Comparison of ENCODE assay signal across 13 cellular contexts in genomic region chr18:69958422-69958821, GRCh38. TPM values are rescaled to one million over a fixed set of nuclear protein-coding genes. Genes with fewer than 3 reads are reported as not detected.
A peak's percentile ranks its signal among the peaks of the same experiment; 100 is the strongest.
DNase-seq lines count a peak whose midpoint lies in the region; ATAC-seq and TF ChIP-seq lines count a peak whose summit lies in the region.
"Had no signal": no experiment of that assay in that cellular context is flagged by ENCODE, and none has a peak within 500 bp of the region (broad histone marks: within the 10 kb centered on the region; RNA-seq: fewer than 3 reads in every experiment).

No MANE protein-coding gene starts in this region.

- H3K36me3 Mint-ChIP-seq in CD4-positive, CD25-positive, alpha-beta regulatory T cell = no peaks in the 10 kb centered on the region
- H3K36me3 Mint-ChIP-seq in T-helper 17 cell (ENCODE audit: low read depth) = no peaks in the 10 kb centered on the region
- H3K36me3 Mint-ChIP-seq in HFFc6 (ENCODE audit: low read depth) = peaks cover 8% of the 10 kb centered on the region; the same call in 1 of the 2 replicates
- H3K36me3 Mint-ChIP-seq: CD8-positive, alpha-beta T cell had no signal

- H3K27ac ChIP-seq in CD4-positive, CD25-positive, alpha-beta regulatory T cell (ENCODE audit: insufficient read depth, low read length, poor library complexity, severe bottlenecking) = no peak overlapping the region
- H3K27ac ChIP-seq: KMS-11 had no signal

- no peaks in the 10 kb centered on the region for H3K9me3 Mint-ChIP-seq in CD4-positive, CD25-positive, alpha-beta regulatory T cell
- no peaks in the 10 kb centered on the region for H3K9me3 Mint-ChIP-seq in HFFc6
- H3K9me3 Mint-ChIP-seq: CD8-positive, alpha-beta T cell had no signal

- DNase-seq in CD4-positive, CD25-positive, alpha-beta regulatory T cell = no peak
- DNase-seq in T-helper 17 cell = no peak
- no peak for DNase-seq in SHP77 (lab: John Stamatoyannopoulos, UW)
- no peak for DNase-seq in epidermal melanocyte (ENCODE audit: insufficient read length, low spot score)
- no peak for DNase-seq in HFFc6
- no peak for DNase-seq in DMS153 treated with DMSO at 0.1 percent for 48 hours (lab: John Stamatoyannopoulos, UW; ENCODE audit: unreplicated experiment)
- DNase-seq: activated CD4-positive, alpha-beta T cell treated with anti-CD3 and anti-CD28 coated beads for 1 hour; CD8-positive, alpha-beta T cell; hypothalamus had no signal

- H3K4me1 ChIP-seq in CD4-positive, CD25-positive, alpha-beta regulatory T cell (ENCODE audit: control insufficient read depth, insufficient read depth, low read length, poor library complexity, severe bottlenecking) = peaks cover 30% of the 10 kb centered on the region

- ATAC-seq in CD4-positive, CD25-positive, alpha-beta regulatory T cell (ENCODE audit: low read depth in 2 of 2) = no peak
- ATAC-seq in GM18909 (IDR thresholded peaks at IDR 0.05; ENCODE audit: poor library complexity, unreplicated experiment) (peak; percentile 45), HG02798 (IDR thresholded peaks at IDR 0.05; ENCODE audit: poor library complexity, unreplicated experiment) (peak; percentile 67), T-helper 17 cell (peak; percentile 22)
- ATAC-seq: CD8-positive, alpha-beta T cell; Panc1 had no signal

- H3K27ac Mint-ChIP-seq in CD4-positive, CD25-positive, alpha-beta regulatory T cell = peak overlapping the region in 1 of 3 donors; percentile 10
- H3K27ac Mint-ChIP-seq in T-helper 17 cell (no peak overlapping the region), HFFc6 (no peak overlapping the region)

- peaks cover 15 to 24% (median 19%) of the 10 kb centered on the region in 4 donors for H3K4me1 Mint-ChIP-seq in CD4-positive, CD25-positive, alpha-beta regulatory T cell
- H3K4me1 Mint-ChIP-seq in T-helper 17 cell = peaks cover 21% of the 10 kb centered on the region
- no peaks in the 10 kb centered on the region for H3K4me1 Mint-ChIP-seq in HFFc6 (ENCODE audit: low read depth)

- no peak overlapping the region for H3K4me3 Mint-ChIP-seq in CD4-positive, CD25-positive, alpha-beta regulatory T cell
- no peak overlapping the region for H3K4me3 Mint-ChIP-seq in T-helper 17 cell
- H3K4me3 Mint-ChIP-seq in HFFc6 = no peak overlapping the region

- H3K4me3 ChIP-seq in CD4-positive, CD25-positive, alpha-beta regulatory T cell (ENCODE audit: low read depth, low read length) = peak overlapping the region; percentile 51

- H3K36me3 ChIP-seq in CD4-positive, CD25-positive, alpha-beta regulatory T cell (ENCODE audit: control insufficient read depth, insufficient read depth, low read length) = no peaks in the 10 kb centered on the region

- H3K27me3 Mint-ChIP-seq in CD4-positive, CD25-positive, alpha-beta regulatory T cell = peaks cover 4% of the 10 kb centered on the region
- H3K27me3 Mint-ChIP-seq in T-helper 17 cell = no peaks in the 10 kb centered on the region
- no peaks in the 10 kb centered on the region for H3K27me3 Mint-ChIP-seq in HFFc6 (ENCODE audit: insufficient read depth)

- no peak for TF ChIP-seq CTCF in HFFc6 (IDR thresholded peaks at IDR 0.05)

- no peaks in the 10 kb centered on the region for H3K27me3 ChIP-seq in CD4-positive, CD25-positive, alpha-beta regulatory T cell (ENCODE audit: control insufficient read depth, insufficient read depth, low read length)

- no peaks in the 10 kb centered on the region for H3K9me3 ChIP-seq in CD4-positive, CD25-positive, alpha-beta regulatory T cell (ENCODE audit: control insufficient read depth in 2 of 2, low read length in 2 of 2)
- no peaks in the 10 kb centered on the region for H3K9me3 ChIP-seq in T-helper 17 cell (ENCODE audit: control insufficient read depth, low read length, poor library complexity, severe bottlenecking)

RNA-seq across cellular contexts. Expression of gene CD226, which starts 10.7 kb away (rescaled TPM):
- total RNA-seq in CD4-positive, CD25-positive, alpha-beta regulatory T cell = 65.1 TPM
- polyA plus RNA-seq in CD4-positive, CD25-positive, alpha-beta regulatory T cell = 10 to 100 TPM; 14.8 to 26.1 (median 15.5) TPM
- 100 to 1,000 TPM; 106 to 128 TPM for total RNA-seq in T-helper 17 cell
- total RNA-seq in HFFc6 (2021; fragmentation: NEBNext Ultra II Directional; extraction: Animal tissue kit (Norgen Biotek cat#: 25700)) = under 1 TPM; 0.14 to 0.78 (median 0.34) TPM

Comparison
In these comparisons a context has a peak if more than half of its experiments do, and no peak if none do; other contexts are left out.
1. ATAC-seq: peak in GM18909 (single experiment), HG02798 (single experiment) and T-helper 17 cell (single experiment); none in CD4-positive, CD25-positive, alpha-beta regulatory T cell (0 of 2).
2. RNA of gene CD226, which starts 10.7 kb away (total RNA-seq): 106 to 128 TPM in T-helper 17 cell and 65.1 TPM in CD4-positive, CD25-positive, alpha-beta regulatory T cell (single experiment); 0.14 to 0.78 TPM in HFFc6; every median in the first group is over 10 times any median in the second.